ENCODE assay signal across 8 cellular contexts in the genomic region with DNA sequence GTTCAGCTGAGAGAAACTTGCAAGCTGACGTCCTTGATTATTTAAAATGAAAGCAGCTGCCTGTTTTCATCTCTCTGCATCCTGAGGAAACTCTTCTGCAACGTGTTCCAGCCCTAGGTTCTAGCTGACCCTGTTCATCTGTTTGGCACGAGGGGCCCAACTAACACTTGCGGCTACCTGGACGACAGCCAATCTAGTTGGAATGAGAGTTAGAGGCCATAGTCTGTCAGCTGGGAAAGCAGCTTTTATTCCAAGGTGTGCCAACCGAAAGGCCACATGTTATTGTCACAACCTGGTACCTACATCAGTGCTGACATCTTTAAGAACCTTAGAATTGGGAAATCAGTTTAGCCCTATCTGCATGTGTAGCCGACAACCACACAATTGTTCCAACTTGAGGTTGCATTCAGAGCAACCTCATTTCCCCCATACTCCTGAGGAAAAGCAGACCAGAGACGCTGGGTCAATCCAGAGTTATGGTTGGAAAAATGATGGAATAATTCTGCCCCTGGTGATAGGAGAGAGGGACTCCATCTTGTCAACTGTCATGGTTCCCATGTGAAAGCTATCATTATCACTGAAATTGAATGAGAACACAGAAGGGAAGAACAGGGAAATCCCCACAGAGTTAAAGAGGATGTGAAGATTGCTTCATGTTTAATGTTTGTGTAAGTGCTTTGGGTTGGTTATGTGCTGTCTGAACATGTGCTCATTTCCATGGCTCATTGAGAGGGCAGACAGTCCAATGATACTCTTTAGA.
DNase-seq lines count a peak whose midpoint lies in the region; ATAC-seq and TF ChIP-seq lines count a peak whose summit lies in the region.

No MANE protein-coding gene starts in this region.

- H3K27me3 Mint-ChIP-seq in glutamatergic neuron (ENCODE audit: unreplicated experiment) = no peaks in the 10 kb centered on the region

- H3K27ac Mint-ChIP-seq in glutamatergic neuron (ENCODE audit: unreplicated experiment) = peak overlapping the region; percentile 57
- H3K27ac Mint-ChIP-seq in stimulated activated effector memory CD8-positive, alpha-beta T cell treated with anti-CD3 and anti-CD28 coated beads, Interleukin-12 subunit alpha, Interleukin-12 subunit beta, amount 100 ng/mL, for 72 hours = no peak overlapping the region

- no peaks in the 10 kb centered on the region for H3K36me3 Mint-ChIP-seq in glutamatergic neuron (ENCODE audit: unreplicated experiment)
- no peaks in the 10 kb centered on the region for H3K36me3 Mint-ChIP-seq in stimulated activated effector memory CD8-positive, alpha-beta T cell treated with anti-CD3 and anti-CD28 coated beads, Interleukin-12 subunit alpha, Interleukin-12 subunit beta, amount 100 ng/mL, for 72 hours

- TF ChIP-seq CTCF in GM10248 (IDR thresholded peaks at IDR 0.05; ENCODE audit: control extremely low read depth, extremely low read depth, low read depth, missing control alignments) (no peak), glutamatergic neuron (IDR thresholded peaks at IDR 0.05; ENCODE audit: partially characterized antibody, unreplicated experiment) (no peak)

- ATAC-seq in GM21381 (IDR thresholded peaks at IDR 0.05; ENCODE audit: unreplicated experiment) = peak; percentile 96
- peak; percentile 98 for ATAC-seq in HG03565 (IDR thresholded peaks at IDR 0.05; ENCODE audit: unreplicated experiment)
- no peak for ATAC-seq in stimulated activated effector memory CD8-positive, alpha-beta T cell treated with anti-CD3 and anti-CD28 coated beads, Interleukin-12 subunit alpha, Interleukin-12 subunit beta, amount 100 ng/mL, for 72 hours

- DNase-seq in GM10248 (ENCODE audit: extremely low spot score) (peak; percentile 67), glutamatergic neuron (no peak), LoVo (ENCODE audit: low spot score) (no peak), ecto neural progenitor cell (ENCODE audit: low spot score) (no peak), ureter (ENCODE audit: low spot score) (no peak)
- DNase-seq in stimulated activated effector memory CD8-positive, alpha-beta T cell treated with anti-CD3 and anti-CD28 coated beads, Interleukin-12 subunit alpha, Interleukin-12 subunit beta, amount 100 ng/mL, for 72 hours (ENCODE audit: low spot score in 2 of 2) = no peak

- H3K9me3 Mint-ChIP-seq in glutamatergic neuron (ENCODE audit: unreplicated experiment) = peaks cover 3% of the 10 kb centered on the region
- peaks cover 7% of the 10 kb centered on the region for H3K9me3 Mint-ChIP-seq in stimulated activated effector memory CD8-positive, alpha-beta T cell treated with anti-CD3 and anti-CD28 coated beads, Interleukin-12 subunit alpha, Interleukin-12 subunit beta, amount 100 ng/mL, for 72 hours

- peaks cover 31% of the 10 kb centered on the region for H3K4me1 Mint-ChIP-seq in glutamatergic neuron (ENCODE audit: low read depth, unreplicated experiment)
- H3K4me1 Mint-ChIP-seq in stimulated activated effector memory CD8-positive, alpha-beta T cell treated with anti-CD3 and anti-CD28 coated beads, Interleukin-12 subunit alpha, Interleukin-12 subunit beta, amount 100 ng/mL, for 72 hours = no peaks in the 10 kb centered on the region

- POLR2A ChIA-PET in GM10248 (lab: Yijun Ruan, JAX) = no interaction called here

- no peak overlapping the region for H3K4me3 Mint-ChIP-seq in glutamatergic neuron (ENCODE audit: unreplicated experiment)
- H3K4me3 Mint-ChIP-seq in stimulated activated effector memory CD8-positive, alpha-beta T cell treated with anti-CD3 and anti-CD28 coated beads, Interleukin-12 subunit alpha, Interleukin-12 subunit beta, amount 100 ng/mL, for 72 hours = no peak overlapping the region

- CTCF ChIA-PET in GM10248 (lab: Yijun Ruan, JAX) = no interaction called here
